In the genomic region with DNA sequence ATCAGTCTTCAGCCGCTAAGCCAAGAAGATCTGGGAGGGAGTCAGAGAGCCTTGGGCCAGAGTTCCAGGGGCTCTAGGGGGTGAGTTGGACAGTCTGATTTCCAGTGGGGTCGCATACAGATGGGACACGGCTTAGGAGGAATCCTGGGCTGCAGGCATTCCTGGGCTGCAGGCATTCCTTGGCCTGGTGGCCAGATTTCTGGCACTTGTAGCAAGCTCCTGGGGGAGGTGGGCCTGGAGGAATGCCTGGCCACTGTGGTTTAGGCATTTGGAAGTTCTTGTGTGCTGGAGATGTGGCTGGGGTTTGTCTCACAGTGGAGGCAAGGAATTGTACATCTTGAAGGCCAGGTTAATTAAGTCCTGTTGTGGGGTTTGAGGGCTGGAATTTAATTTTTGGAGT, we compare ENCODE assay signal across 8 cellular contexts.
A peak's percentile ranks its signal among the peaks of the same experiment; 100 is the strongest.
DNase-seq lines count a peak whose midpoint lies in the region; ATAC-seq and TF ChIP-seq lines count a peak whose summit lies in the region.
"Not testable (repeated sequence)": the region's sequence is repeated elsewhere in the genome, so short reads cannot be mapped to it uniquely, and the experiment has no call there.

No MANE protein-coding gene starts in this region.

- H3K4me2 ChIP-seq in mesendoderm (ENCODE audit: low read length), result not testable (repeated sequence)

- not testable (repeated sequence) for H3K27ac ChIP-seq in mesendoderm (ENCODE audit: low read depth, low read length)

- peak; percentile 84 for DNase-seq in AG10803 (ENCODE audit: low read depth)
- DNase-seq in MG63, result peak; percentile 10
- DNase-seq in amniotic epithelial cell (ENCODE audit: low read depth), result peak; percentile 29
- peak; percentile 86 for DNase-seq in astrocyte of the hippocampus (ENCODE audit: low read depth, low spot score)
- DNase-seq in fibroblast of gingiva (ENCODE audit: low read depth), result peak; percentile 27
- DNase-seq in fibroblast of the aortic adventitia (ENCODE audit: low read depth), result peak; percentile 40
- DNase-seq in mesendoderm, result peak; percentile 27
- DNase-seq in sciatic nerve (ENCODE audit: low spot score), result peak; percentile 63

- H3K23ac ChIP-seq in mesendoderm (ENCODE audit: low read length), result not testable (repeated sequence)

- not testable (repeated sequence) for H3K79me2 ChIP-seq in mesendoderm (ENCODE audit: control insufficient read depth, insufficient read depth, low read length)

- not testable (repeated sequence) for H3K4me3 ChIP-seq in AG10803 (ENCODE audit: low read length); MG63; fibroblast of the aortic adventitia (ENCODE audit: low read depth, low read length); mesendoderm (ENCODE audit: low read length)

- TF ChIP-seq CTCF in AG10803 (conservative IDR thresholded peaks at IDR 0.05; ENCODE audit: low read length); fibroblast of the aortic adventitia (IDR thresholded peaks at IDR 0.05; ENCODE audit: insufficient read depth, low read length): not testable (repeated sequence)

- not testable (repeated sequence) for H3K9ac ChIP-seq in mesendoderm (ENCODE audit: low read length)

- not testable (repeated sequence) for H3K27me3 ChIP-seq in MG63; mesendoderm (ENCODE audit: insufficient read depth, low read length, poor library complexity)

- H4K5ac ChIP-seq in mesendoderm (ENCODE audit: low read length), result not testable (repeated sequence)

- H3K79me1 ChIP-seq in mesendoderm (ENCODE audit: low read length), result not testable (repeated sequence)

- not testable (repeated sequence) for H2BK15ac ChIP-seq in mesendoderm (replicated peaks; ENCODE audit: low read depth)

- ATAC-seq in sciatic nerve, result not testable (repeated sequence)

- not testable (repeated sequence) for H3K4ac ChIP-seq in mesendoderm (ENCODE audit: low read depth, low read length)

- H3K18ac ChIP-seq in mesendoderm (ENCODE audit: low read length), result peak overlapping the region; percentile 68

- H3K36me3 ChIP-seq in MG63; mesendoderm (ENCODE audit: control insufficient read depth, insufficient read depth, low read length): not testable (repeated sequence)

- not testable (repeated sequence) for H3K4me1 ChIP-seq in mesendoderm (ENCODE audit: control insufficient read depth, low read depth, low read length)

- not testable (repeated sequence) for H3K56ac ChIP-seq in mesendoderm (ENCODE audit: low read length)

- H3K9me3 ChIP-seq in MG63, result not testable (repeated sequence)

- not testable (repeated sequence) for H4K8ac ChIP-seq in mesendoderm (ENCODE audit: low read depth, low read length)

- not testable (repeated sequence) for H2BK5ac ChIP-seq in mesendoderm (ENCODE audit: low read length)

- H2AK5ac ChIP-seq in mesendoderm (ENCODE audit: low read length), result not testable (repeated sequence)

- WGBS in mesendoderm (ENCODE audit: extremely low coverage, insufficient coverage, low lambda C conversion rate), result no CpG with 5 or more reads among the region's 3 CpGs

- H2BK120ac ChIP-seq in mesendoderm (ENCODE audit: low read depth, low read length), result not testable (repeated sequence)

- intact Hi-C loops in sciatic nerve (cut with DNase I), result not testable (repeated sequence)

Comparison
In these comparisons a context has a peak if more than half of its experiments do, and no peak if none do; other contexts are left out.
1. DNase-seq: peak in every context shown above with its lines; median percentile 86 in astrocyte of the hippocampus; 84 in AG10803; 63 in sciatic nerve; 40 in fibroblast of the aortic adventitia; 29 in amniotic epithelial cell; 27 in fibroblast of gingiva; 27 in mesendoderm; 10 in MG63.